Comparison of ENCODE assay signal across 8 cellular contexts in the genomic region with DNA sequence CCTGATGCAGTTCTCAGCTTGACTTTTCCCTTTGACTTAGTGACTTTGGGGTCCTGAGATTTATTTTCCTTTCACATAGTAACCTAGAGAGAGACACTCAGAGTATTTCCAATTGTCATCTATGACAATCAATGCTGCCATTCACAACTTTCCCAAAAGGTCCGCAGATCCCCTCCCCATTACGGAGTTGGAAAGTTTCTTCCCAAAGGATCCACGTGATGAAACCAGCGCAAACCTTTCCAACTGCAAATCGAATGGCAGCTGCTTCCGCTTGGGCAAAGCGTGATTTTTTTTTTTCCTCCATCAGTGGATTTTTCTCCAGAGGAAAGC. TPM values are rescaled to one million over a fixed set of nuclear protein-coding genes. Genes with fewer than 3 reads are reported as not detected.
A peak's percentile ranks its signal among the peaks of the same experiment; 100 is the strongest.
DNase-seq lines count a peak whose midpoint lies in the region; TF ChIP-seq lines count a peak whose summit lies in the region.

No MANE protein-coding gene starts in this region.

- H3K27me3 Mint-ChIP-seq in glutamatergic neuron (ENCODE audit: unreplicated experiment): no peaks in the 10 kb centered on the region

- peak overlapping the region; percentile 84 for H3K27ac Mint-ChIP-seq in glutamatergic neuron (ENCODE audit: unreplicated experiment)

- no peak for DNase-seq in GM23248
- DNase-seq in glutamatergic neuron: no peak
- DNase-seq in putamen (ENCODE audit: low spot score): peak; percentile 32
- DNase-seq in GM19240 (ENCODE audit: insufficient read length, low spot score): no peak
- DNase-seq in SIG-M5 treated with dmso at 0.1 percent for 504 hours (lab: John Stamatoyannopoulos, UW; ENCODE audit: unreplicated experiment): no peak
- no peak for DNase-seq in GM19238 (ENCODE audit: insufficient read length, low spot score)

- H3K27ac ChIP-seq in 22Rv1: peak overlapping the region; percentile 78
- H3K27ac ChIP-seq in GM23248: no peak overlapping the region; the same call in 1 of the 2 replicates
- peak overlapping the region; percentile 91 for H3K27ac ChIP-seq in VCaP

- peaks cover 4% of the 10 kb centered on the region for H3K36me3 Mint-ChIP-seq in glutamatergic neuron (ENCODE audit: unreplicated experiment)

- H3K4me1 Mint-ChIP-seq in glutamatergic neuron (ENCODE audit: low read depth, unreplicated experiment): peaks cover 4% of the 10 kb centered on the region

- H3K36me3 ChIP-seq in GM23248 (ENCODE audit: low read depth): no peaks in the 10 kb centered on the region

- TF ChIP-seq CTCF in 22Rv1 (IDR thresholded peaks at IDR 0.05) (no peak), VCaP (conservative IDR thresholded peaks at IDR 0.05) (no peak), glutamatergic neuron (IDR thresholded peaks at IDR 0.05; ENCODE audit: partially characterized antibody, unreplicated experiment) (no peak)

- peaks cover 7% of the 10 kb centered on the region for H3K9me3 Mint-ChIP-seq in glutamatergic neuron (ENCODE audit: unreplicated experiment)

- peak overlapping the region; percentile 87 for H3K9ac ChIP-seq in GM23248

- H3K9me2 ChIP-seq in GM23248 (ENCODE audit: insufficient read depth): no peaks in the 10 kb centered on the region

- no peaks in the 10 kb centered on the region for H3F3A ChIP-seq in GM23248 (ENCODE audit: insufficient read depth)

- H3K4me1 ChIP-seq in GM23248 (ENCODE audit: insufficient read depth): peaks cover 5% of the 10 kb centered on the region; the same call in 1 of the 2 replicates

- H3K9me3 ChIP-seq in GM23248 (ENCODE audit: low read depth): no peaks in the 10 kb centered on the region

- H3K4me2 ChIP-seq in GM23248 (ENCODE audit: unreplicated experiment): peak overlapping the region; percentile 91

- H3K4me3 Mint-ChIP-seq in glutamatergic neuron (ENCODE audit: unreplicated experiment): peak overlapping the region; percentile 86

- WGBS in GM23248 (ENCODE audit: low coverage in 1 of 2, low lambda C conversion rate in 2 of 2, missing lambda C conversion rate in 2 of 2), 2 experiments: 0 to 1% methylated on average over 7 of the region's 7 CpGs

- H2AFZ ChIP-seq in GM23248: peak overlapping the region; percentile 92

- peak overlapping the region; percentile 83 for H3K4me3 ChIP-seq in GM23248

- H4K20me1 ChIP-seq in GM23248 (ENCODE audit: insufficient read depth): no peaks in the 10 kb centered on the region

- in situ Hi-C loops in GM23248 (cut with MboI): no loop called here

- no peaks in the 10 kb centered on the region for H3K27me3 ChIP-seq in GM23248 (replicated peaks; ENCODE audit: insufficient read depth)

- H3K79me2 ChIP-seq in GM23248 (ENCODE audit: insufficient read depth): no peaks in the 10 kb centered on the region

RNA-seq across cellular contexts. Expression of gene FCSK, which starts 0.5 kb away (rescaled TPM):
- 6.1 and 6.8 TPM in 2 replicates for total RNA-seq in GM23248 (2014; rRNA removed; shearing (Covaris generic))
- polyA plus RNA-seq in GM23248 (2016; fragmentation: Nextera tagmentation; extraction: Ambion mirVana): 2.2 and 2.6 TPM in 2 replicates
- total RNA-seq in glutamatergic neuron (ENCODE audit: unreplicated experiment): 15.4 TPM

RNA-seq across cellular contexts. Expression of gene ST3GAL2, which starts 15.0 kb away (rescaled TPM):
- total RNA-seq in GM23248 (2014; rRNA removed; shearing (Covaris generic)): 28.8 and 32.5 TPM in 2 replicates
- polyA plus RNA-seq in GM23248 (2016; fragmentation: Nextera tagmentation; extraction: Ambion mirVana): 10.8 and 13.3 TPM in 2 replicates
- total RNA-seq in glutamatergic neuron (ENCODE audit: unreplicated experiment): 134 TPM
